In genomic region chr9:15306068-15306756, GRCh38 we compare ENCODE assay signal across 8 cellular contexts. TPM values are rescaled to one million over a fixed set of nuclear protein-coding genes. Genes with fewer than 3 reads are reported as not detected.
DNase-seq lines count a peak whose midpoint lies in the region; ATAC-seq, FAIRE-seq and TF ChIP-seq lines count a peak whose summit lies in the region.

No MANE protein-coding gene starts in this region.

- peak overlapping the region; percentile 99 for H3K4me3 Mint-ChIP-seq in activated naive CD8-positive, alpha-beta T cell treated with anti-CD3 and anti-CD28 coated beads, Interleukin-2, amount 10 ng/mL, durations not matched to agents 7 days and 5 days

- BruUV-seq in PC-9 (replicated peaks; lab: Mats Ljungman, UMichigan), result no TSS peak

- peak overlapping the region; percentile 92 for H2AFZ ChIP-seq in PC-9

- CTCF ChIA-PET in PC-9 (lab: Charles Lee), result no interaction called here

- H3K9me2 ChIP-seq in PC-9 (ENCODE audit: insufficient read depth), result no peaks in the 10 kb centered on the region

- 0 out of 2 replicates have a peak, but pooled peaks cover 15% of the 10 kb centered on the region for H3F3A ChIP-seq in PC-9 (ENCODE audit: insufficient read depth, low read depth)

- H3K27me3 Mint-ChIP-seq in activated naive CD8-positive, alpha-beta T cell treated with anti-CD3 and anti-CD28 coated beads, Interleukin-2, amount 10 ng/mL, durations not matched to agents 7 days and 5 days, result no peaks in the 10 kb centered on the region

- no peak for FAIRE-seq in D721Med (lab: Jason Lieb, UNC)

- intact Hi-C loops in PC-9 (cut with micrococcal nuclease; ENCODE audit: unreplicated experiment) (loop anchor here (5.0 kb wide), 1 partner anchor 116 kb away; the partner anchor contains the start of gene SNAPC3), posterior vena cava (cut with DNase I) (loop anchor here in 1 of 2 donors (10.0 kb wide), 1 partner anchor 91 kb away; no protein-coding TSS in a partner anchor)

- DNase-seq in GM04504 (ENCODE audit: low read depth), result peak; percentile 25
- peak; percentile 31 for DNase-seq in HPDE6-E6E7 (ENCODE audit: extremely low spot score)
- peak; percentile 62 to 64 for DNase-seq in PC-9
- DNase-seq in activated naive CD8-positive, alpha-beta T cell treated with anti-CD3 and anti-CD28 coated beads, Interleukin-2, amount 10 ng/mL, durations not matched to agents 7 days and 5 days, result peak; percentile 65
- peak; percentile 73 for DNase-seq in right atrium auricular region (ENCODE audit: low spot score)
- peak; percentile 86 for DNase-seq in posterior vena cava (ENCODE audit: low spot score)
- DNase-seq in D721Med (ENCODE audit: insufficient read length, low spot score), result no peak

- peak overlapping the region; percentile 81 for H3K4me2 ChIP-seq in PC-9

- ATAC-seq in activated naive CD8-positive, alpha-beta T cell treated with anti-CD3 and anti-CD28 coated beads, Interleukin-2, amount 10 ng/mL, durations not matched to agents 7 days and 5 days (ENCODE audit: low read depth), result peak; percentile 31
- ATAC-seq in GM19467 (IDR thresholded peaks at IDR 0.05; ENCODE audit: unreplicated experiment), result no peak

- POLR2A ChIA-PET in PC-9 (lab: Charles Lee; ENCODE audit: unreplicated experiment), result interaction anchor here (0.6 kb wide), 1 partner anchor 1100 kb away, joined by 13 read pairs; no protein-coding TSS in a partner anchor
- POLR2A ChIA-PET in activated naive CD8-positive, alpha-beta T cell treated with anti-CD3 and anti-CD28 coated beads, Interleukin-2, amount 10 ng/mL, durations not matched to agents 7 days and 5 days (lab: Charles Lee), result interaction anchor here (1.2 to 4.7 kb wide), 3 partner anchors 10 to 117 kb away, joined by 3 to 79 read pairs (median 5); partner anchors contain the start of gene SNAPC3

- H3K27me3 ChIP-seq in PC-9 (ENCODE audit: insufficient read depth, low read depth), result no peaks in the 10 kb centered on the region
- no peaks in the 10 kb centered on the region for H3K27me3 ChIP-seq in right atrium auricular region

- H3K4me3 ChIP-seq in PC-9 (peak overlapping the region; percentile 87), right atrium auricular region (peak overlapping the region; percentile 74 to 82)

- TF ChIP-seq CTCF in PC-9 (conservative IDR thresholded peaks at IDR 0.05), result no peak
- TF ChIP-seq CTCF in right atrium auricular region (IDR thresholded peaks at IDR 0.05), result no peak
- TF ChIP-seq CTCF in D721Med (IDR thresholded peaks at IDR 0.05; ENCODE audit: insufficient read depth, missing control alignments), result no peak

- H3K36me3 Mint-ChIP-seq in activated naive CD8-positive, alpha-beta T cell treated with anti-CD3 and anti-CD28 coated beads, Interleukin-2, amount 10 ng/mL, durations not matched to agents 7 days and 5 days, result peaks cover 10% of the 10 kb centered on the region

- no peaks in the 10 kb centered on the region for H3K9me3 Mint-ChIP-seq in activated naive CD8-positive, alpha-beta T cell treated with anti-CD3 and anti-CD28 coated beads, Interleukin-2, amount 10 ng/mL, durations not matched to agents 7 days and 5 days

- H4K20me1 ChIP-seq in PC-9 (ENCODE audit: insufficient read depth), result no peaks in the 10 kb centered on the region

- peak overlapping the region; percentile 99 for H3K27ac Mint-ChIP-seq in activated naive CD8-positive, alpha-beta T cell treated with anti-CD3 and anti-CD28 coated beads, Interleukin-2, amount 10 ng/mL, durations not matched to agents 7 days and 5 days

- peaks cover 9% of the 10 kb centered on the region; the same call in 1 of the 2 replicates for H3K4me1 ChIP-seq in PC-9 (replicated peaks; ENCODE audit: insufficient read depth)
- H3K4me1 ChIP-seq in right atrium auricular region, result peaks cover 0 to 13% of the 10 kb centered on the region in 2 donors

- H3K27ac ChIP-seq in PC-9, result peak overlapping the region; percentile 65
- peak overlapping the region; percentile 78 to 87 for H3K27ac ChIP-seq in right atrium auricular region

- H3K36me3 ChIP-seq in PC-9 (ENCODE audit: low read depth) (no peaks in the 10 kb centered on the region), right atrium auricular region (no peaks in the 10 kb centered on the region)

- H3K4me1 Mint-ChIP-seq in activated naive CD8-positive, alpha-beta T cell treated with anti-CD3 and anti-CD28 coated beads, Interleukin-2, amount 10 ng/mL, durations not matched to agents 7 days and 5 days, result peaks cover 43% of the 10 kb centered on the region

- no peaks in the 10 kb centered on the region for H3K79me2 ChIP-seq in PC-9 (ENCODE audit: low read depth)

- H3K9me3 ChIP-seq in PC-9 (ENCODE audit: insufficient read depth, low read depth), result no peaks in the 10 kb centered on the region
- H3K9me3 ChIP-seq in right atrium auricular region, result no peaks in the 10 kb centered on the region

RNA-seq across cellular contexts. Expression of gene TTC39B, which starts 0.8 kb away (rescaled TPM):
- total RNA-seq in PC-9 (2021) (8.7 and 8.8 TPM in 2 replicates), right atrium auricular region (1 to 10 TPM; 2.0 to 2.3 TPM), posterior vena cava (10 to 100 TPM; 19.7 to 30.1 TPM)
- total RNA-seq in activated naive CD8-positive, alpha-beta T cell treated with anti-CD3 and anti-CD28 coated beads, Interleukin-2, amount 10 ng/mL, durations not matched to agents 7 days and 5 days, result 10 to 100 TPM; 33.6 to 35.2 TPM
